ENCODE assay signal across 24 cellular contexts in the genomic region with DNA sequence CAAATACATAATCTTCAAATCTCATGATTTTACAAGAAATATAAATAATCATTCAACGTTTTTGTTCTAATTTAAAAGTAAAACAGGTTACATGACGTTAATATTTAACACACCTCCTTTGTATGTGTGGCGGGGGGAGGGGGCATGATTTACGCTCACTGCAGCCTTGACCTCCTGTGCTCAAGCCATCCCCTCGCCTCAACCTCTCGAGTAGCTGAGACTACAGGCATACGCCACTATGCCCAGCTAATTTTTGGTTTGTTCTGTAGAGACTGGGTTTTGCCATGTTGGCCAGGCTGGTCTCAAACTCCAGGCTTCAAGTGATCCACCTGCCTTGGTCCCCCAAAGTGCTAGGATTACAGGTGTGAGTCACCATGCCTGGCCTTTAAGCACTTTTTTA.
"Had no signal": no experiment of that assay in that cellular context is flagged by ENCODE, and none has a peak within 500 bp of the region (broad histone marks: within the 10 kb centered on the region; RNA-seq: fewer than 3 reads in every experiment).

No MANE protein-coding gene starts in this region.

- H3K4me1 Mint-ChIP-seq: naive B cell had no signal

- H3K27ac Mint-ChIP-seq: dendritic cell treated with granulocyte-macrophage colony-stimulating factor and Interleukin-4, amounts not matched to agents 40 ng/mL and 50 ng/mL, for 4 days; effector memory CD8-positive, alpha-beta T cell; endodermal cell; mesothelial cell of epicardium; naive B cell had no signal

- DNase-seq: colonic mucosa; cortex of kidney; effector CD8-positive, alpha-beta T cell; effector memory CD8-positive, alpha-beta T cell; endodermal cell; erythroblast; esophagus squamous epithelium; foreskin fibroblast; foreskin melanocyte; gastrocnemius medialis; glutamatergic neuron; head of caudate nucleus; heart right ventricle; hippocampal formation; left cardiac atrium; left lung; left ventricle myocardium superior; lower lobe of right lung; mesenchymal stem cell; mucosa of descending colon; naive B cell had no signal

- H3K36me3 Mint-ChIP-seq: mesothelial cell of epicardium, naive B cell had no signal

- H3K27me3 Mint-ChIP-seq: effector memory CD8-positive, alpha-beta T cell had no signal

- ATAC-seq: effector memory CD8-positive, alpha-beta T cell; esophagus mucosa; gastrocnemius medialis; heart right ventricle; left cardiac atrium; left lung; left ventricle myocardium superior; lower lobe of right lung; mucosa of descending colon had no signal

- H3K9me3 Mint-ChIP-seq: dendritic cell treated with granulocyte-macrophage colony-stimulating factor and Interleukin-4, amounts not matched to agents 40 ng/mL and 50 ng/mL, for 4 days; effector memory CD8-positive, alpha-beta T cell; endodermal cell; mesothelial cell of epicardium had no signal

- H3K4me3 Mint-ChIP-seq: dendritic cell treated with granulocyte-macrophage colony-stimulating factor and Interleukin-4, amounts not matched to agents 40 ng/mL and 50 ng/mL, for 4 days; effector memory CD8-positive, alpha-beta T cell; endodermal cell; mesothelial cell of epicardium; naive B cell had no signal
